In the genomic region with DNA sequence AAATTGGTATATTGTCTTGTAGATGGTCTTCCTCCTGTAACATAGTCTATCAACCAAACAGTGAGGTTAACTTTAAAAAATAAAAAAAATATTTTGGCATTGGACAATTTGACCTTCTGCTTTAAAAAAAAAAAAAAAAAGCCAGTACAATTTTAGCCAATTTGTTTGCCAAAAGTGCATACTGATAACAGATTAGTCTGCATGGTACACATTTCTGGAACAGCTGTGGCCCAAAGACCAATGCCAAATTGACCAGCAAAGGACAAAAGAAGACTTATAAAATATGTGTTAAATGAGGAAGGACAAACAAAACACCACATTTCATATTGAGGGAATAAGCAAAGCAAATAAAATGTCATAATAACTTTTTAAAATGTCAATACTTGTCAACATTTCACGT, we compare ENCODE assay signal across 3 cellular contexts. TPM values are rescaled to one million over a fixed set of nuclear protein-coding genes. Genes with fewer than 3 reads are reported as not detected.
"Had no signal": no experiment of that assay in that cellular context is flagged by ENCODE, and none has a peak within 500 bp of the region (broad histone marks: within the 10 kb centered on the region; RNA-seq: fewer than 3 reads in every experiment).

No MANE protein-coding gene starts in this region.

RNA-seq across cellular contexts. Expression of a gene that starts 20.8 kb away (rescaled TPM):
- total RNA-seq: HepG2, HT-29 had no signal
- polyA plus RNA-seq: HepG2, IgD-negative memory B cell had no signal
